Comparison of ENCODE assay signal across 1 cellular context in the genomic region with DNA sequence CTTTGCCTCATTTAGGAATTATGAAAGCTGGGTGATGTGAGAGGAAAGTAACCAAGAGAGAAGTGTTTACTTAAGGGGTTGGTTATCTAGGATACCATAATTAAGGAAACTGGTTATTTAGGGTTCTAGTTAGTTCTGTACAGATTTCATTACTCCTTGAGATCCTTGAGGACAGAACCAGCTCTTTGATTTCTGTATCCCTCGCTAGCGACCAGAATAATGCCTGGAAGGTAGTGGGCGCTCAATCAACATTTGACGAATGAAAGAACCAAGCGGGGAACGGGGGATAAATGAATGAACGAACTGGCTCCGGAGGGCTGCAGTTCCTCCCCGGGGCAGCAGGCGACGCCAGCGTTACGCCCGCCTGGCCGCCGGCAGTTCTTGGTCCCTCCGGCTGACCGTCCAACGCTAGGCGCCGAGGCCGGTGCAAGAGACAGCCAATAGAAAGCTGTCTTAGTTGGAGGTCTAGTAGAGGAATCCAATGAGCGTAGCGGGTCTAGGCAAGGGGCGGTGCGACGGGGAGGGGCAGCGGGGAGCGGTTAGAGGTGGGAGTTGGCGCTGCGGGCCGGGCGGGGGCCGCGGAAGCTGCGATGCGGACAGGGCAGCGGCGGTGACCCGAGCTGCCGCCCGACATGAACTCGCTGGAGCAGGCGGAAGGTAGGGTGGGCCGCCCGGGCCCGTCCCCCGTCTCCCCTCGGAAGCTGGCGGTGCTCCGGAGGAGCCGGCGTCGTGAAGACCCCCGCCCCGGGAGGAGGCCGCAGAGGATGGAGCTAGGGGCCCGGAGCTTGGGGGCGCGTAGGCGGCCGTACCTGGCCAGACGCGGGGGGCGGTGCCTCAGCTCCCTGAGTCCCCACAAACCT.
A peak's percentile ranks its signal among the peaks of the same experiment; 100 is the strongest.
TF ChIP-seq lines count a peak whose summit lies in the region.

A gene with protein sequence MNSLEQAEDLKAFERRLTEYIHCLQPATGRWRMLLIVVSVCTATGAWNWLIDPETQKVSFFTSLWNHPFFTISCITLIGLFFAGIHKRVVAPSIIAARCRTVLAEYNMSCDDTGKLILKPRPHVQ (plus strand): TSS at position 542 of the 860 bp plus-strand sequence. CDS start 91 bp downstream, at position 633.

TF ChIP-seq in HepG2, 621 proteins besides CTCF, POLR2A, EP300 and RAD21 (continued from another document and continues in another):
- no peak for TF ChIP-seq GLI4 (CRISPR knock-in tag; IDR thresholded peaks at IDR 0.05; ENCODE audit: borderline replicate concordance)
- TF ChIP-seq, protein P1, sequence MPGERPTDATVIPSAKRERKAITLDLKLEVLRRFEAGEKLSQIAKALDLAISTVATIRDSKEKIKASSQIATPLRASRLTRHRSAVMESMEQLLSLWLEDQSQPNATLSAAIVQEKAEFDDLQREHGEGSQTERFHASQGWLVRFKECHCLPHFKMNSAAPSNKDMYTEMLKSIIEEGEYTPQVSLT (CRISPR knock-in tag; IDR thresholded peaks at IDR 0.05; ENCODE audit: borderline replicate concordance, low read depth) = no peak; the same call in 1 of the 2 replicates
- TF ChIP-seq ZBTB10 (CRISPR knock-in tag; IDR thresholded peaks at IDR 0.05; ENCODE audit: borderline replicate concordance) = 0 out of 2 replicates have a peak, but pooled peaks have one; percentile 49
- no peak for TF ChIP-seq ZHX1 (CRISPR knock-in tag; IDR thresholded peaks at IDR 0.05; ENCODE audit: low read depth)
- no peak for TF ChIP-seq ZUFSP (CRISPR knock-in tag; IDR thresholded peaks at IDR 0.05; ENCODE audit: borderline replicate concordance)
- TF ChIP-seq PBX2 (CRISPR knock-in tag; IDR thresholded peaks at IDR 0.05) = no peak
- peak; percentile 84; the same call in 1 of the 2 replicates for TF ChIP-seq SNAPC4 (CRISPR knock-in tag; IDR thresholded peaks at IDR 0.05)
- no peak for TF ChIP-seq SCMH1 (CRISPR knock-in tag; IDR thresholded peaks at IDR 0.05; ENCODE audit: borderline replicate concordance)
- TF ChIP-seq KDM3A (CRISPR knock-in tag; IDR thresholded peaks at IDR 0.05; ENCODE audit: low read depth) = peak; percentile 100
- TF ChIP-seq GATAD1 (CRISPR knock-in tag; IDR thresholded peaks at IDR 0.05) = peak; percentile 94
- TF ChIP-seq ARNT (IDR thresholded peaks at IDR 0.05) = no peak
- TF ChIP-seq AKAP8 (CRISPR knock-in tag; IDR thresholded peaks at IDR 0.05) = peak; percentile 80
- TF ChIP-seq ZNF382 (CRISPR knock-in tag; IDR thresholded peaks at IDR 0.05; ENCODE audit: borderline replicate concordance) = no peak
- TF ChIP-seq ZNF33A (CRISPR knock-in tag; IDR thresholded peaks at IDR 0.05; ENCODE audit: borderline replicate concordance) = no peak
- no peak for TF ChIP-seq CC2D1A (CRISPR knock-in tag; IDR thresholded peaks at IDR 0.05)
- TF ChIP-seq, protein P2, sequence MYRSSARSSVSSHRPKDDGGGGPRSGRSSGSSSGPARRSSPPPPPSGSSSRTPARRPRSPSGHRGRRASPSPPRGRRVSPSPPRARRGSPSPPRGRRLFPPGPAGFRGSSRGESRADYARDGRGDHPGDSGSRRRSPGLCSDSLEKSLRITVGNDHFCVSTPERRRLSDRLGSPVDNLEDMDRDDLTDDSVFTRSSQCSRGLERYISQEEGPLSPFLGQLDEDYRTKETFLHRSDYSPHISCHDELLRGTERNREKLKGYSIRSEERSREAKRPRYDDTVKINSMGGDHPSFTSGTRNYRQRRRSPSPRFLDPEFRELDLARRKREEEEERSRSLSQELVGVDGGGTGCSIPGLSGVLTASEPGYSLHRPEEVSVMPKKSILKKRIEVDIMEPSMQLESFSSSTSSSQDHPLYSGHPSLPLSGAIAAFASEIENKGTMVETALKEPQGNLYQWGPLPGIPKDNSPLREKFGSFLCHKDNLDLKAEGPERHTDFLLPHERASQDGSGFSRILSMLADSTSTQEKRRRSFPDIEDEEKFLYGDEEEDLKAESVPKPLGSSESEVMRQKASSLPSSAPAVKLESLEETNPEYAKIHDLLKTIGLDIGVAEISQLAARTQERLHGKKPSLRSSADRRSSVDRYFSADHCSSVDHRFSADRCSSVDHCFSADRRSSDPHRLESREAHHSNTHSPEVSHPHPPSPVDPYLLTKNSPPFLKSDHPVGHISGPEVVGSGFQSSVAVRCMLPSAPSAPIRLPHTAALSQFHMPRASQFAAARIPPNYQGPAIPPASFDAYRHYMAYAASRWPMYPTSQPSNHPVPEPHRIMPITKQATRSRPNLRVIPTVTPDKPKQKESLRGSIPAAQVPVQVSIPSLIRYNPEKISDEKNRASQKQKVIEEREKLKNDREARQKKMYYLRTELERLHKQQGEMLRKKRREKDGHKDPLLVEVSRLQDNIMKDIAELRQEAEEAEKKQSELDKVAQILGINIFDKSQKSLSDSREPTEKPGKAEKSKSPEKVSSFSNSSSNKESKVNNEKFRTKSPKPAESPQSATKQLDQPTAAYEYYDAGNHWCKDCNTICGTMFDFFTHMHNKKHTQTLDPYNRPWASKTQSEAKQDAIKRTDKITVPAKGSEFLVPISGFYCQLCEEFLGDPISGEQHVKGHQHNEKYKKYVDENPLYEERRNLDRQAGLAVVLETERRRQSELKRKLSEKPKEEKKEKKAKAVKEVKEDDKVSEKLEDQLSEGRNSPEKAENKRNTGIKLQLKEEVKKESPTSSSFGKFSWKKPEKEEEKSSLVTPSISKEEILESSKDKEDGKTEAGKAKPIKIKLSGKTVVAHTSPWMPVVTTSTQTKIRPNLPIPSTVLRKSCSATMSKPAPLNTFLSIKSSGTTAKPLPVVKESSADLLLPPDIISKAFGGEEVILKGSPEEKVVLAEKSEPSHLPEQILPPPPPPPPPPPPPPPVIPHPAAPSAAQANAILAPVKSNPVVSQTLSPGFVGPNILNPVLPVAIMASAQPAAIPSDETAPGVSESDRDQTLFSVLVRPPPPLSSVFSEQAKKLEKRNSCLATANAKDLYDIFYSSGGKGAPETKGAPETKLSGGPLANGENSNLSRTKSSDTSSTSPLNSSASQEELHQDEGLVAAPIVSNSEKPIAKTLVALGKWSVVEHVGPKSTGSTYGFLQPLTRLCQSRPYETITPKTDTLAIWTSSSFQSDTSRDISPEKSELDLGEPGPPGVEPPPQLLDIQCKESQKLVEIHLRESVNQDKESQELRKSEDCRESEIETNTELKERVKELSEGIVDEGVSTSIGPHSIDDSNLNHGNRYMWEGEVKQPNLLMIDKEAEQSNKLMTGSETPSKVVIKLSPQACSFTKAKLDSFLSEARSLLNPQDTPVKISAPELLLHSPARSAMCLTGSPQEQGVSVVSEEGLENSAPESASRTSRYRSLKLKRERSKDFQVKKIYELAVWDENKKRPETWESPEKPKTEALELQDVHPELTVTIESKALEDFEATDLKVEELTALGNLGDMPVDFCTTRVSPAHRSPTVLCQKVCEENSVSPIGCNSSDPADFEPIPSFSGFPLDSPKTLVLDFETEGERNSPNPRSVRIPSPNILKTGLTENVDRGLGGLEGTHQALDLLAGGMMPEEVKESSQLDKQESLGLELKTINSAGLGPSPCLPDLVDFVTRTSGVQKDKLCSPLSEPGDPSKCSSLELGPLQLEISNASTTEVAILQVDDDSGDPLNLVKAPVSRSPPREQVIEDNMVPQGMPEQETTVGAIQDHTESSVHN (CRISPR knock-in tag; IDR thresholded peaks at IDR 0.05) = peak; percentile 54; the same call in 1 of the 2 replicates
- TF ChIP-seq ZNF615 (CRISPR knock-in tag; IDR thresholded peaks at IDR 0.05; ENCODE audit: borderline replicate concordance) = no peak
- TF ChIP-seq DMAP1 (CRISPR knock-in tag; IDR thresholded peaks at IDR 0.05) = peak; percentile 92
- TF ChIP-seq IKZF1 (IDR thresholded peaks at IDR 0.05) = no peak
- peak; percentile 18 for TF ChIP-seq ZNF781 (CRISPR knock-in tag; IDR thresholded peaks at IDR 0.05; ENCODE audit: borderline replicate concordance, not compliant biosample characterization)
- TF ChIP-seq ZNF552 (CRISPR knock-in tag; IDR thresholded peaks at IDR 0.05; ENCODE audit: borderline replicate concordance) = peak; percentile 69; the same call in 1 of the 2 replicates
- TF ChIP-seq, protein P3, sequence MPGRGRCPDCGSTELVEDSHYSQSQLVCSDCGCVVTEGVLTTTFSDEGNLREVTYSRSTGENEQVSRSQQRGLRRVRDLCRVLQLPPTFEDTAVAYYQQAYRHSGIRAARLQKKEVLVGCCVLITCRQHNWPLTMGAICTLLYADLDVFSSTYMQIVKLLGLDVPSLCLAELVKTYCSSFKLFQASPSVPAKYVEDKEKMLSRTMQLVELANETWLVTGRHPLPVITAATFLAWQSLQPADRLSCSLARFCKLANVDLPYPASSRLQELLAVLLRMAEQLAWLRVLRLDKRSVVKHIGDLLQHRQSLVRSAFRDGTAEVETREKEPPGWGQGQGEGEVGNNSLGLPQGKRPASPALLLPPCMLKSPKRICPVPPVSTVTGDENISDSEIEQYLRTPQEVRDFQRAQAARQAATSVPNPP (CRISPR knock-in tag; IDR thresholded peaks at IDR 0.05) = no peak
